ENCODE assay signal across 25 cellular contexts in the genomic region with DNA sequence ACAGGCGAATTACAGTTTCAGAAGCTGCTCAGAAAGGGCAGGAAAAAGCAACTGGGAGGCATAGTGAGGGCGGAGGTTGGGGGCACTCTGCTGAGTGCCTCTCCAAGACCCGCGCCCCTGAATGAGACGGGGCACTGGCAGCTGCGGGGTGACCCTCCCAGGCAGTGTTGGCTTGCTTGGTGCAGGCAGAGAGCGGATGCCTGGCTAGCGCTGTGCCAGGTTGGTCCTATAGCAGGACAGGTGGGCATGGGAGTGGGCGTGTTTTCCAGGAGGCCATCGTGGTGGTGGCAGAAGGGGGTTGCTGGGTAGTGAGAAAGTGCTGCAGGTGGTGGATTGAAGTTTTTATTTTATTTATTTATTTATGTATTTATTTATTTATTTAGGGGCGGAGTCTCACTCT. TPM values are rescaled to one million over a fixed set of nuclear protein-coding genes. Genes with fewer than 3 reads are reported as not detected.
DNase-seq lines count a peak whose midpoint lies in the region; ATAC-seq and TF ChIP-seq lines count a peak whose summit lies in the region.
"Had no signal": no experiment of that assay in that cellular context is flagged by ENCODE, and none has a peak within 500 bp of the region (broad histone marks: within the 10 kb centered on the region; RNA-seq: fewer than 3 reads in every experiment).

No MANE protein-coding gene starts in this region.

- peak overlapping the region; percentile 46 for H3K4me2 ChIP-seq in BLaER1
- H3K4me2 ChIP-seq: neural progenitor cell had no signal

- peak overlapping the region; percentile 63 for H3K4me3 Mint-ChIP-seq in activated CD4-positive, alpha-beta T cell treated with anti-CD3 and anti-CD28 coated beads, Interleukin-2, amount 10 ng/mL, durations not matched to agents 24 days and 14 days
- peak overlapping the region in 2 of 3 donors; percentile 45 to 86 for H3K4me3 Mint-ChIP-seq in T-cell
- peak overlapping the region; percentile 39 to 88 (median 70) for H3K4me3 Mint-ChIP-seq in naive thymus-derived CD8-positive, alpha-beta T cell
- H3K4me3 Mint-ChIP-seq: activated naive CD4-positive, alpha-beta T cell treated with anti-CD3 and anti-CD28 coated beads for 36 hours; activated T-cell treated with anti-CD3 and anti-CD28 coated beads, Interleukin-2, amount 50 U/mL, for 4 hours; B cell; neural progenitor cell had no signal

- no peaks in the 10 kb centered on the region for H3K36me3 ChIP-seq in BLaER1
- H3K36me3 ChIP-seq in left lung, result no peaks in the 10 kb centered on the region
- H3K36me3 ChIP-seq: MG63, neural progenitor cell, upper lobe of right lung had no signal

- POLR2A ChIA-PET in T-cell (lab: Charles Lee), result no interaction called here
- POLR2A ChIA-PET in naive thymus-derived CD8-positive, alpha-beta T cell (lab: Charles Lee), result interaction anchor here (0.6 to 29.8 kb wide), 10 partner anchors 10 to 216 kb away, joined by 3 to 888 read pairs (median 14); a partner anchor contains a TSS

- DNase-seq in activated CD4-positive, alpha-beta T cell treated with anti-CD3 and anti-CD28 coated beads, Interleukin-2, amount 10 ng/mL, durations not matched to agents 24 days and 14 days, result no peak
- no peak for DNase-seq in activated CD4-positive, alpha-beta T cell treated with anti-CD3 and anti-CD28 coated beads for 1 hour
- DNase-seq in T-cell (no peak), NCI-H2029 (lab: John Stamatoyannopoulos, UW) (no peak), left lung (no peak), occipital lobe (lab: John Stamatoyannopoulos, UW) (no peak)
- no peak for DNase-seq in naive thymus-derived CD8-positive, alpha-beta T cell
- DNase-seq: activated naive CD4-positive, alpha-beta T cell treated with anti-CD3 and anti-CD28 coated beads for 36 hours; activated T-cell treated with anti-CD3 and anti-CD28 coated beads, Interleukin-2, amount 50 U/mL, for 4 hours; aorta; HCEC 1CT; hippocampal formation; KG1; MG63; NCI-H1105 treated with DMSO at 0.1 percent for 48 hours; NCI-H2029 treated with DMSO at 0.1 percent for 48 hours; NCI-H226; NCI-H526 treated with DMSO at 0.1 percent for 48 hours; NK-92 treated with Interleukin-12 subunit alpha and Interleukin-12 subunit beta, amount 100 ng/mL, for 24 hours; small intestine; upper lobe of right lung had no signal

- intact Hi-C loops in activated CD4-positive, alpha-beta T cell treated with anti-CD3 and anti-CD28 coated beads, Interleukin-2, amount 10 ng/mL, durations not matched to agents 24 days and 14 days (cut with micrococcal nuclease), result loop anchor here (2.0 to 5.0 kb wide), 2 partner anchors 16 to 139 kb away; a partner anchor contains a TSS
- intact Hi-C loops in left lung (cut with DNase I), result no loop called here

- H3K27ac ChIP-seq in BLaER1 (no peak overlapping the region), left lung (no peak overlapping the region)
- H3K27ac ChIP-seq: neural progenitor cell, upper lobe of right lung had no signal

- H3K36me3 Mint-ChIP-seq in activated CD4-positive, alpha-beta T cell treated with anti-CD3 and anti-CD28 coated beads, Interleukin-2, amount 10 ng/mL, durations not matched to agents 24 days and 14 days (ENCODE audit: low read depth), result no peaks in the 10 kb centered on the region
- no peaks in the 10 kb centered on the region for H3K36me3 Mint-ChIP-seq in T-cell
- no peaks in the 10 kb centered on the region for H3K36me3 Mint-ChIP-seq in naive thymus-derived CD8-positive, alpha-beta T cell
- H3K36me3 Mint-ChIP-seq: neural progenitor cell had no signal

- H4K20me1 ChIP-seq in BLaER1, result no peaks in the 10 kb centered on the region

- CTCF ChIA-PET in T-cell (lab: Charles Lee), result no interaction called here

- ATAC-seq in T-cell (replicated peaks in 1 of 4) (no peak), left lung (no peak)
- no peak for ATAC-seq in naive thymus-derived CD8-positive, alpha-beta T cell
- ATAC-seq: activated T-cell treated with anti-CD3 and anti-CD28 coated beads, Interleukin-2, amount 50 U/mL, for 4 hours; upper lobe of right lung had no signal

- no peak overlapping the region; the same call in 1 of the 2 replicates for H3K9ac ChIP-seq in BLaER1
- H3K9ac ChIP-seq: neural progenitor cell had no signal

- H3K4me1 Mint-ChIP-seq in activated CD4-positive, alpha-beta T cell treated with anti-CD3 and anti-CD28 coated beads, Interleukin-2, amount 10 ng/mL, durations not matched to agents 24 days and 14 days, result peaks cover 28% of the 10 kb centered on the region
- peaks cover 36 to 47% (median 39%) of the 10 kb centered on the region in 3 donors for H3K4me1 Mint-ChIP-seq in T-cell
- H3K4me1 Mint-ChIP-seq in naive thymus-derived CD8-positive, alpha-beta T cell, result peaks cover 29 to 57% (median 44%) of the 10 kb centered on the region in 4 donors

- H3K4me1 ChIP-seq in BLaER1 (peaks cover 33% of the 10 kb centered on the region), left lung (peaks cover 0 to 6% of the 10 kb centered on the region in 2 donors)
- H3K4me1 ChIP-seq: neural progenitor cell had no signal

- H3K4me3 ChIP-seq in BLaER1 (no peak overlapping the region), left lung (no peak overlapping the region)
- H3K4me3 ChIP-seq: lung, MG63, neural progenitor cell, upper lobe of right lung had no signal

- 0 out of 2 replicates have a peak, but pooled peaks cover 2% of the 10 kb centered on the region for H3K9me3 ChIP-seq in BLaER1
- no peaks in the 10 kb centered on the region for H3K9me3 ChIP-seq in left lung
- H3K9me3 ChIP-seq: MG63, upper lobe of right lung had no signal

- H3K27me3 Mint-ChIP-seq in activated CD4-positive, alpha-beta T cell treated with anti-CD3 and anti-CD28 coated beads, Interleukin-2, amount 10 ng/mL, durations not matched to agents 24 days and 14 days, result peaks cover 23% of the 10 kb centered on the region
- peaks cover 5 to 16% of the 10 kb centered on the region in 2 donors for H3K27me3 Mint-ChIP-seq in T-cell
- H3K27me3 Mint-ChIP-seq in naive thymus-derived CD8-positive, alpha-beta T cell, result peaks cover 0 to 10% (median 0%) of the 10 kb centered on the region in 5 donors

- H3K27me3 ChIP-seq in BLaER1, result no peaks in the 10 kb centered on the region
- peaks cover 0 to 60% of the 10 kb centered on the region in 2 donors for H3K27me3 ChIP-seq in left lung

- TF ChIP-seq CTCF in left lung (IDR thresholded peaks at IDR 0.05), result no peak

- no peak overlapping the region for H3K27ac Mint-ChIP-seq in activated CD4-positive, alpha-beta T cell treated with anti-CD3 and anti-CD28 coated beads, Interleukin-2, amount 10 ng/mL, durations not matched to agents 24 days and 14 days
- peak overlapping the region; percentile 83 to 85 for H3K27ac Mint-ChIP-seq in T-cell
- peak overlapping the region; percentile 74 to 98 (median 94) for H3K27ac Mint-ChIP-seq in naive thymus-derived CD8-positive, alpha-beta T cell
- H3K27ac Mint-ChIP-seq: activated naive CD4-positive, alpha-beta T cell treated with anti-CD3 and anti-CD28 coated beads for 36 hours; B cell; neural progenitor cell had no signal

- H3K9me3 Mint-ChIP-seq in activated CD4-positive, alpha-beta T cell treated with anti-CD3 and anti-CD28 coated beads, Interleukin-2, amount 10 ng/mL, durations not matched to agents 24 days and 14 days, result no peaks in the 10 kb centered on the region
- no peaks in the 10 kb centered on the region for H3K9me3 Mint-ChIP-seq in T-cell
- H3K9me3 Mint-ChIP-seq in naive thymus-derived CD8-positive, alpha-beta T cell, result no peaks in the 10 kb centered on the region
- H3K9me3 Mint-ChIP-seq: activated naive CD4-positive, alpha-beta T cell treated with anti-CD3 and anti-CD28 coated beads for 36 hours; activated T-cell treated with anti-CD3 and anti-CD28 coated beads, Interleukin-2, amount 50 U/mL, for 4 hours had no signal

RNA-seq across cellular contexts. Expression of a gene that starts 16.0 kb away (rescaled TPM):
- total RNA-seq in activated CD4-positive, alpha-beta T cell treated with anti-CD3 and anti-CD28 coated beads, Interleukin-2, amount 10 ng/mL, durations not matched to agents 24 days and 14 days, result 0.85 and 1.5 TPM in 2 replicates
- total RNA-seq in T-cell (10 to 100 TPM; 21.8 to 26.3 (median 23.4) TPM), left lung (1 to 10 TPM; 1.7 to 2.8 TPM), occipital lobe (19.5 TPM)
- total RNA-seq in naive thymus-derived CD8-positive, alpha-beta T cell, result 10 to 100 TPM; 20.6 to 21.3 TPM
- 10 to 100 TPM in 1 of 3 donors, 1 to 10 TPM in 2; 5.7 to 19.9 (median 7.4) TPM for polyA plus RNA-seq in naive thymus-derived CD8-positive, alpha-beta T cell
